Comparison of ENCODE assay signal across 15 cellular contexts in the genomic region with DNA sequence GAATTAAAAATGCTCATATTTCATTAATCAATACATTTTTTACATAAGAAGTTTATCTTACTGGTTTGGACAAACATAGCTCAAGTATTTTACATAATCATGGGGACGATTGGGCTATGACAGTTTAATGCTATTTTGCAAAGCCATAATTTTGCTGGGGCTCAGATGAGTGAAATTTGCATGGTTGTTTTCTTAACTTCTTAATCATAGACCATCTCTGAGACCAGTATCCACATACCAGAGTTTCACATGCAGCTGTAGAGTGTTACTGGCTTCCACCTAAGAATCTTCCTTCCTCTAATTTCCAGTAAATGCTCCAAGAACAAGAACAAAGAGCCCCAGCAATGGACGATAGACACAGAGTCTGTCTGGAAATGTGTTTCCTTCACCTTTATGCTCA.
DNase-seq lines count a peak whose midpoint lies in the region; TF ChIP-seq lines count a peak whose summit lies in the region.
"Had no signal": no experiment of that assay in that cellular context is flagged by ENCODE, and none has a peak within 500 bp of the region (broad histone marks: within the 10 kb centered on the region; RNA-seq: fewer than 3 reads in every experiment).

No MANE protein-coding gene starts in this region.

- no peaks in the 10 kb centered on the region for H3K4me1 Mint-ChIP-seq in Calu3 (ENCODE audit: low read depth, unreplicated experiment)
- H3K4me1 Mint-ChIP-seq: CD4-positive, alpha-beta memory T cell; GM23338; H9 had no signal

- H3K9ac ChIP-seq in adipocyte (ENCODE audit: low read length), result no peak overlapping the region

- intact Hi-C loops in Calu3 (cut with micrococcal nuclease; ENCODE audit: unreplicated experiment), result no loop called here

- H3K27ac Mint-ChIP-seq in Calu3 (ENCODE audit: unreplicated experiment), result no peak overlapping the region
- H3K27ac Mint-ChIP-seq: CD4-positive, alpha-beta memory T cell; GM23338; H9 had no signal

- DNase-seq in EH (ENCODE audit: low read depth), result peak; percentile 60
- peak; percentile 20 for DNase-seq in adipocyte (ENCODE audit: low read depth)
- peak; percentile 55 for DNase-seq in fibroblast of villous mesenchyme (ENCODE audit: low read depth)
- no peak for DNase-seq in DMS 273 treated with DMSO at 0.1 percent for 48 hours (lab: John Stamatoyannopoulos, UW)
- no peak for DNase-seq in putamen (ENCODE audit: low spot score)
- no peak for DNase-seq in Calu3
- DNase-seq: 8988T; C1 segment of cervical spinal cord; CD4-positive, alpha-beta memory T cell; COR-L47; DMS79; GF-D8; H9 had no signal

- no peaks in the 10 kb centered on the region for H3K27me3 ChIP-seq in adipocyte (replicated peaks; ENCODE audit: control insufficient read depth, insufficient read depth, low read length)

- no peaks in the 10 kb centered on the region for H3K4me1 ChIP-seq in adipocyte (ENCODE audit: control insufficient read depth, insufficient read depth, low read length)
- H3K4me1 ChIP-seq: A549 had no signal

- H3K36me3 ChIP-seq in adipocyte (ENCODE audit: control insufficient read depth, insufficient read depth, low read length, severe bottlenecking), result no peaks in the 10 kb centered on the region

- no peaks in the 10 kb centered on the region for H3K27me3 Mint-ChIP-seq in Calu3 (ENCODE audit: unreplicated experiment)
- H3K27me3 Mint-ChIP-seq: CD4-positive, alpha-beta memory T cell had no signal

- H3K4me3 ChIP-seq in adipocyte (ENCODE audit: low read length) (no peak overlapping the region), fibroblast of villous mesenchyme (ENCODE audit: low read depth, low read length) (no peak overlapping the region)
- H3K4me3 ChIP-seq: A549, GM23338 had no signal

- H3K36me3 Mint-ChIP-seq in Calu3 (ENCODE audit: insufficient read depth, unreplicated experiment), result no peaks in the 10 kb centered on the region

- TF ChIP-seq CTCF in fibroblast of villous mesenchyme (IDR thresholded peaks at IDR 0.05; ENCODE audit: insufficient read depth, low read depth, low read length) (no peak), Calu3 (IDR thresholded peaks at IDR 0.05; ENCODE audit: unreplicated experiment) (no peak)

- H3K4me3 Mint-ChIP-seq in Calu3 (ENCODE audit: low read depth, unreplicated experiment), result no peak overlapping the region
- H3K4me3 Mint-ChIP-seq: CD4-positive, alpha-beta memory T cell; GM23338; H9 had no signal

- BruUV-seq in Calu3 (replicated peaks; lab: Mats Ljungman, UMichigan), result no TSS peak

- H3K9me3 ChIP-seq in adipocyte (ENCODE audit: control insufficient read depth, low read length), result no peaks in the 10 kb centered on the region
- H3K9me3 ChIP-seq: A549 had no signal

- CTCF ChIA-PET in Calu3 (lab: Charles Lee), result no interaction called here

- peaks cover 18% of the 10 kb centered on the region for H3K9me3 Mint-ChIP-seq in Calu3 (ENCODE audit: low read depth, unreplicated experiment)

Comparison
In these comparisons a context has a peak if more than half of its experiments do, and no peak if none do; other contexts are left out.
1. DNase-seq: peak in EH (single experiment), adipocyte (single experiment) and fibroblast of villous mesenchyme (single experiment); none in DMS 273 treated with DMSO at 0.1 percent for 48 hours (single experiment), putamen (single experiment) and Calu3 (single experiment).